Comparison of ENCODE assay signal across 7 cellular contexts in genomic region chr6:88835210-88835609, GRCh38.
"Had no signal": no experiment of that assay in that cellular context is flagged by ENCODE, and none has a peak within 500 bp of the region (broad histone marks: within the 10 kb centered on the region; RNA-seq: fewer than 3 reads in every experiment).

No MANE protein-coding gene starts in this region.

- DNase-seq: IMR-90, KBM-7, KG1 had no signal

- H3K27ac ChIP-seq: HL-60, KMS-11 had no signal

- H3K9ac ChIP-seq: KMS-11 had no signal

- H3K4me3 ChIP-seq: K562 had no signal

- H3K4me2 ChIP-seq: KMS-11 had no signal

- FAIRE-seq: HTR-8/SVneo, K562 had no signal

- ATAC-seq: K562 had no signal
